1 cellular context compared by ENCODE assay signal in genomic region chr4:16908377-16909021, GRCh38.
TF ChIP-seq lines count a peak whose summit lies in the region.

No MANE protein-coding gene starts in this region.

TF ChIP-seq in GM23338, 12 proteins besides CTCF, POLR2A, EP300 and RAD21 (continued from another document):
- TF ChIP-seq REST (IDR thresholded peaks at IDR 0.05; ENCODE audit: unreplicated experiment): no peak
- TF ChIP-seq EZH2phosphoT487 (IDR thresholded peaks at IDR 0.05; ENCODE audit: unreplicated experiment): no peak
- TF ChIP-seq ETS1 (IDR thresholded peaks at IDR 0.05): no peak
- no peak for TF ChIP-seq JUNB (IDR thresholded peaks at IDR 0.05; ENCODE audit: unreplicated experiment)
- no peak for TF ChIP-seq STAT1 (IDR thresholded peaks at IDR 0.05; ENCODE audit: unreplicated experiment)
- 0 out of 2 replicates have a peak, but pooled peaks have one; percentile 7 for TF ChIP-seq CREB1 (CRISPR knock-in tag; IDR thresholded peaks at IDR 0.05; ENCODE audit: low read depth)
- TF ChIP-seq ZNF462 (CRISPR knock-in tag; IDR thresholded peaks at IDR 0.05): peak; percentile 76
- no peak for TF ChIP-seq POLR2AphosphoS5 (IDR thresholded peaks at IDR 0.05; ENCODE audit: low read depth)
